Comparison of ENCODE assay signal across 16 cellular contexts in genomic region chr16:85753559-85753958, GRCh38. TPM values are rescaled to one million over a fixed set of nuclear protein-coding genes. Genes with fewer than 3 reads are reported as not detected.
DNase-seq lines count a peak whose midpoint lies in the region; ATAC-seq and TF ChIP-seq lines count a peak whose summit lies in the region.
"Had no signal": no experiment of that assay in that cellular context is flagged by ENCODE, and none has a peak within 500 bp of the region (broad histone marks: within the 10 kb centered on the region; RNA-seq: fewer than 3 reads in every experiment).

No MANE protein-coding gene starts in this region.

- no peak for ATAC-seq in activated B cell treated with CpG ODN at 0.5 μM for 24 hours (ENCODE audit: low read depth)
- no peak for ATAC-seq in naive B cell (ENCODE audit: low read depth in 2 of 2)
- ATAC-seq in GM18519 (IDR thresholded peaks at IDR 0.05; ENCODE audit: low FRiP score, unreplicated experiment), result no peak

- intact Hi-C loops in activated B cell treated with CpG ODN at 0.5 μM for 24 hours (cut with micrococcal nuclease), result loop anchor here (5.0 to 10.0 kb wide), 4 partner anchors 726 to 1741 kb away; partner anchors contain the start of genes FBXO31, KIAA0513 and ZCCHC14

- CTCF ChIA-PET in activated B cell treated with CpG ODN at 0.5 μM for 24 hours (lab: Charles Lee), result interaction anchor here (0.9 to 1.5 kb wide), 2 partner anchors 68 to 78 kb away, joined by 3 to 4 read pairs; no protein-coding TSS in a partner anchor

- H3K36me3 Mint-ChIP-seq in activated B cell treated with CpG ODN at 0.5 μM for 24 hours (ENCODE audit: low read depth) (peaks cover 3% of the 10 kb centered on the region), naive B cell (no peaks in the 10 kb centered on the region)

- peak overlapping the region; percentile 66 for H3K27ac ChIP-seq in C4-2B
- H3K27ac ChIP-seq: esophagus muscularis mucosa had no signal

- POLR2A ChIA-PET in activated B cell treated with CpG ODN at 0.5 μM for 24 hours (lab: Charles Lee), result interaction anchor here (0.5 to 3.2 kb wide), 10 partner anchors 9 to 199 kb away, joined by 3 to 16 read pairs (median 6); no protein-coding TSS in a partner anchor

- H3K4me1 Mint-ChIP-seq in activated B cell treated with CpG ODN at 0.5 μM for 24 hours (peaks cover 84% of the 10 kb centered on the region), naive B cell (peaks cover 63 to 83% (median 74%) of the 10 kb centered on the region in 3 donors)

- no peak overlapping the region for H3K4me3 Mint-ChIP-seq in activated B cell treated with CpG ODN at 0.5 μM for 24 hours
- H3K4me3 Mint-ChIP-seq in naive B cell, result peak overlapping the region; percentile 41 to 96 (median 87)
- H3K4me3 Mint-ChIP-seq: central memory CD8-positive, alpha-beta T cell had no signal

- no peaks in the 10 kb centered on the region for H3K9me3 Mint-ChIP-seq in activated B cell treated with CpG ODN at 0.5 μM for 24 hours
- peaks cover 0 to 3% (median 0%) of the 10 kb centered on the region in 7 donors for H3K9me3 Mint-ChIP-seq in naive B cell
- H3K9me3 Mint-ChIP-seq: central memory CD8-positive, alpha-beta T cell; neural crest cell had no signal

- peak; percentile 63 for DNase-seq in NCI-H1092 treated with DMSO at 0.1 percent for 48 hours (lab: John Stamatoyannopoulos, UW)
- no peak for DNase-seq in activated B cell treated with CpG ODN at 0.5 μM for 24 hours
- no peak for DNase-seq in naive B cell
- no peak for DNase-seq in activated gamma-delta T cell treated with Interleukin-2 at 50 U/mL for 16 hours
- DNase-seq in middle frontal gyrus (ENCODE audit: extremely low spot score, low spot score), result no peak
- no peak for DNase-seq in NCI-H2196 (lab: John Stamatoyannopoulos, UW; ENCODE audit: unreplicated experiment)
- DNase-seq: activated gamma-delta T cell; amniotic stem cell; NK-92 treated with Interleukin-12 subunit alpha and Interleukin-12 subunit beta, amount 100 ng/mL, for 24 hours; substantia nigra had no signal

- H3K27me3 Mint-ChIP-seq in activated B cell treated with CpG ODN at 0.5 μM for 24 hours (no peaks in the 10 kb centered on the region), naive B cell (no peaks in the 10 kb centered on the region)

- H3K27ac Mint-ChIP-seq in activated B cell treated with CpG ODN at 0.5 μM for 24 hours (peak overlapping the region; percentile 100), naive B cell (peak overlapping the region; percentile 69 to 100 (median 100))

- TF ChIP-seq CTCF in C4-2B (conservative IDR thresholded peaks at IDR 0.05), result no peak
- TF ChIP-seq CTCF in activated B cell treated with CpG ODN at 0.5 μM for 24 hours (IDR thresholded peaks at IDR 0.05), result no peak

RNA-seq across cellular contexts. Expression of gene C16orf74, which starts 2.7 kb away (rescaled TPM):
- total RNA-seq in activated B cell treated with CpG ODN at 0.5 μM for 24 hours, result 16.1 and 18.3 TPM in 2 replicates
- polyA plus RNA-seq in naive B cell (ENCODE audit: low read depth in 6 of 6), result 100 to 1,000 TPM; 106 to 243 (median 143) TPM
- total RNA-seq: LHCN-M2 had no signal

RNA-seq across cellular contexts. Expression of gene EMC8, which starts 45.8 kb away (rescaled TPM):
- total RNA-seq in activated B cell treated with CpG ODN at 0.5 μM for 24 hours, result 27.8 and 29.0 TPM in 2 replicates
- 10 to 100 TPM; 18.8 to 27.7 (median 21.5) TPM for polyA plus RNA-seq in naive B cell (ENCODE audit: low read depth in 6 of 6)

RNA-seq across cellular contexts. Expression of gene COX4I1, which starts 45.9 kb away (rescaled TPM):
- 578 TPM in 2 replicates for total RNA-seq in activated B cell treated with CpG ODN at 0.5 μM for 24 hours
- polyA plus RNA-seq in naive B cell (ENCODE audit: low read depth in 6 of 6), result 1,000 to 10,000 TPM in 5 of 6 donors, 100 to 1,000 TPM in 1; 943 to 1,321 (median 1,168) TPM
